In the genomic region with DNA sequence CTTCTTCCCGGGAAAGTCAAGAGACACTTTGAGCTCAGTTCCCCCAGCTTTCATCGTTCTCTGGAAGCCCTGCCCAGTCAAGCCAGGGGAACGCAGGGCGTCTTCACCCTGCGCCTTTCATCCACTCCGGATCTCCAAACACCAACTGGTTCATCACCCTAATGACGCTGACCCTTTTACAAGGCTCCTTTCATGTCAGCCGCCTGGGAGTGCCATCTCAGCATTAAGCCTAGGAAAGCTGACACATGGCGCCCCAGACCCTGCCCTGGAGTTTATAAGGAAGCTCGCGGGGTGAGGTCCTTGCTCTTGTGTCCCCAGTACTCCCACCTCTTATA, we compare ENCODE assay signal across 8 cellular contexts. TPM values are rescaled to one million over a fixed set of nuclear protein-coding genes. Genes with fewer than 3 reads are reported as not detected.
DNase-seq lines count a peak whose midpoint lies in the region; ATAC-seq and TF ChIP-seq lines count a peak whose summit lies in the region.

No MANE protein-coding gene starts in this region.

- no peaks in the 10 kb centered on the region for H3K27me3 ChIP-seq in WERI-Rb-1 (ENCODE audit: insufficient read depth, low read depth, severe bottlenecking)
- no peaks in the 10 kb centered on the region for H3K27me3 ChIP-seq in foreskin keratinocyte

- H3K27ac ChIP-seq in WERI-Rb-1 (peak overlapping the region; percentile 99), foreskin keratinocyte (peak overlapping the region; percentile 77), skin epidermis (peak overlapping the region; percentile 51 to 99 (median 94))

- peak; percentile 40 for DNase-seq in stimulated activated CD4-positive, alpha-beta T cell treated with anti-CD3 and anti-CD28 coated beads, Interleukin-15, amount 100 ng/mL, for 24 hours
- DNase-seq in stimulated activated CD4-positive, alpha-beta T cell treated with anti-CD3 and anti-CD28 coated beads, Interleukin-4, amount 100 ng/mL, for 1 hour, result no peak
- DNase-seq in WERI-Rb-1, result no peak
- DNase-seq in foreskin keratinocyte, result no peak
- no peak for DNase-seq in cortex of kidney (lab: John Stamatoyannopoulos, UW)

- no peaks in the 10 kb centered on the region for H3K4me1 ChIP-seq in foreskin keratinocyte

- TF ChIP-seq CTCF in WERI-Rb-1 (IDR thresholded peaks at IDR 0.05; ENCODE audit: low read depth, low read length) (no peak), foreskin keratinocyte (conservative IDR thresholded peaks at IDR 0.05) (no peak)

- ATAC-seq in foreskin keratinocyte, result peak; percentile 26
- no peak for ATAC-seq in HG03565 (IDR thresholded peaks at IDR 0.05; ENCODE audit: unreplicated experiment)
- no peak for ATAC-seq in GM18861 (IDR thresholded peaks at IDR 0.05; ENCODE audit: unreplicated experiment)

- H3K9me3 ChIP-seq in WERI-Rb-1 (ENCODE audit: severe bottlenecking), result no peaks in the 10 kb centered on the region

- peaks cover 39% of the 10 kb centered on the region for H3K36me3 ChIP-seq in WERI-Rb-1

- H3K4me3 ChIP-seq in WERI-Rb-1 (ENCODE audit: low read depth, low read length) (peak overlapping the region; percentile 95), skin epidermis (peak overlapping the region; percentile 69 to 99 (median 94))

RNA-seq across cellular contexts. Expression of a gene that starts 0.6 kb away (rescaled TPM):
- total RNA-seq in foreskin keratinocyte, result 96.5 and 102 TPM in 2 replicates
- 98.8 and 101 TPM in 2 replicates for polyA plus RNA-seq in foreskin keratinocyte

RNA-seq across cellular contexts. Expression of a gene that starts 2.1 kb away (rescaled TPM):
- total RNA-seq in foreskin keratinocyte, result 17.1 TPM in 2 replicates
- polyA plus RNA-seq in foreskin keratinocyte, result 18.6 and 20.0 TPM in 2 replicates

RNA-seq across cellular contexts. Expression of a gene that starts 32.6 kb away (rescaled TPM):
- total RNA-seq in foreskin keratinocyte, result 0.18 and 0.31 TPM in 2 replicates
- 0.12 and 0.17 TPM in 2 replicates for polyA plus RNA-seq in foreskin keratinocyte

RNA-seq across cellular contexts. Expression of a gene that starts 51.2 kb away (rescaled TPM):
- total RNA-seq in foreskin keratinocyte, result 56.3 and 56.9 TPM in 2 replicates
- polyA plus RNA-seq in foreskin keratinocyte, result 54.9 and 57.2 TPM in 2 replicates
